ENCODE assay signal across 2 cellular contexts in genomic region chr1:179129702-179130473, GRCh38.
TF ChIP-seq lines count a peak whose summit lies in the region.

No MANE protein-coding gene starts in this region.

TF ChIP-seq in HCT116, 20 proteins besides CTCF, POLR2A, EP300 and RAD21 (continued from another document):
- TF ChIP-seq CEBPB (IDR thresholded peaks at IDR 0.05; ENCODE audit: low read depth) (no peak), EZH2phosphoT487 (IDR thresholded peaks at IDR 0.05; ENCODE audit: borderline replicate concordance) (no peak), SRF (IDR thresholded peaks at IDR 0.05; ENCODE audit: low read depth) (no peak), MAX (IDR thresholded peaks at IDR 0.05) (no peak), ATF3 (IDR thresholded peaks at IDR 0.05) (no peak), TCF7L2 (IDR thresholded peaks at IDR 0.05; ENCODE audit: borderline replicate concordance, extremely low read depth, insufficient read depth, insufficient read length) (no peak), ZBTB33 (IDR thresholded peaks at IDR 0.05; ENCODE audit: extremely low read depth, insufficient replicate concordance, low read length) (no peak), ZFX (IDR thresholded peaks at IDR 0.05) (no peak)

TF ChIP-seq in WTC11, 78 proteins besides CTCF, POLR2A, EP300 and RAD21 (continued from another document):
- no peak for TF ChIP-seq AFF4 (CRISPR knock-in tag; IDR thresholded peaks at IDR 0.05; ENCODE audit: borderline replicate concordance)
- no peak for TF ChIP-seq KAT7 (CRISPR knock-in tag; IDR thresholded peaks at IDR 0.05; ENCODE audit: borderline replicate concordance)
- TF ChIP-seq E2F5 (CRISPR knock-in tag; IDR thresholded peaks at IDR 0.05): no peak
- no peak for TF ChIP-seq GABPB1 (CRISPR knock-in tag; IDR thresholded peaks at IDR 0.05)
- TF ChIP-seq JUN (CRISPR knock-in tag; IDR thresholded peaks at IDR 0.05): no peak
- TF ChIP-seq CREM (CRISPR knock-in tag; IDR thresholded peaks at IDR 0.05): no peak
- no peak for TF ChIP-seq GRHL2 (CRISPR knock-in tag; IDR thresholded peaks at IDR 0.05; ENCODE audit: insufficient replicate concordance, severe bottlenecking)
- TF ChIP-seq MXD4 (CRISPR knock-in tag; IDR thresholded peaks at IDR 0.05; ENCODE audit: borderline replicate concordance): no peak
- TF ChIP-seq STAT6 (CRISPR knock-in tag; conservative IDR thresholded peaks at IDR 0.05; ENCODE audit: low read depth): no peak
- no peak for TF ChIP-seq TP53 (CRISPR knock-in tag; IDR thresholded peaks at IDR 0.05)
- no peak for TF ChIP-seq RORB (CRISPR knock-in tag; IDR thresholded peaks at IDR 0.05)
- no peak for TF ChIP-seq NFYB (CRISPR knock-in tag; conservative IDR thresholded peaks at IDR 0.05; ENCODE audit: low read depth)
- TF ChIP-seq ARID4B (CRISPR knock-in tag; IDR thresholded peaks at IDR 0.05; ENCODE audit: borderline replicate concordance): no peak
- no peak for TF ChIP-seq ATF2 (CRISPR knock-in tag; IDR thresholded peaks at IDR 0.05; ENCODE audit: borderline replicate concordance, low read depth)
- TF ChIP-seq TCF7 (CRISPR knock-in tag; IDR thresholded peaks at IDR 0.05; ENCODE audit: low read depth): no peak
- TF ChIP-seq NR3C1 (CRISPR knock-in tag; conservative IDR thresholded peaks at IDR 0.05; ENCODE audit: low read depth): no peak
TF ChIP-seq in WTC11: peak in this region for 0.
